8 cellular contexts compared by ENCODE assay signal in genomic region chr2:207133862-207134519, GRCh38. TPM values are rescaled to one million over a fixed set of nuclear protein-coding genes. Genes with fewer than 3 reads are reported as not detected.
DNase-seq lines count a peak whose midpoint lies in the region; ATAC-seq and TF ChIP-seq lines count a peak whose summit lies in the region.

No MANE protein-coding gene starts in this region.

- CTCF ChIA-PET in BJ (lab: Yijun Ruan, JAX): interaction anchor here (0.7 to 1.3 kb wide), 3 partner anchors 14 to 1122 kb away, joined by 3 to 4 read pairs (median 3); no protein-coding TSS in a partner anchor

- POLR2A ChIA-PET in BJ (lab: Charles Lee): no interaction called here

- H3K4me1 ChIP-seq in mucosa of descending colon (ENCODE audit: low read depth): peaks cover 3% of the 10 kb centered on the region

- no peaks in the 10 kb centered on the region for H3K36me3 ChIP-seq in BJ (ENCODE audit: control insufficient read depth, insufficient read depth, low read length)
- H3K36me3 ChIP-seq in mucosa of descending colon (ENCODE audit: low read depth): no peaks in the 10 kb centered on the region

- no peak overlapping the region for H3K4me3 ChIP-seq in BJ (ENCODE audit: low read depth, low read length)
- H3K4me3 ChIP-seq in coronary artery: peak overlapping the region; percentile 48
- no peak overlapping the region for H3K4me3 ChIP-seq in mucosa of descending colon

- DNase-seq in BJ (ENCODE audit: low read depth): peak; percentile 82
- DNase-seq in NCI-H2107 treated with DMSO at 0.1 percent for 48 hours (lab: John Stamatoyannopoulos, UW; ENCODE audit: unreplicated experiment): peak; percentile 79
- peak; percentile 89 for DNase-seq in coronary artery (ENCODE audit: low spot score)
- DNase-seq in mucosa of descending colon: no peak
- no peak for DNase-seq in GDM1 (lab: John Stamatoyannopoulos, UW)
- no peak for DNase-seq in NK-92 (lab: John Stamatoyannopoulos, UW; ENCODE audit: unreplicated experiment)
- no peak for DNase-seq in NAMALWA (ENCODE audit: low spot score)

- intact Hi-C loops in mucosa of descending colon (cut with DNase I, micrococcal nuclease): no loop called here

- ATAC-seq in mucosa of descending colon (peak; percentile 62), HG03469 (IDR thresholded peaks at IDR 0.05; ENCODE audit: unreplicated experiment) (no peak)

- TF ChIP-seq CTCF in BJ (IDR thresholded peaks at IDR 0.05; ENCODE audit: insufficient read depth, low read depth, low read length) (no peak), coronary artery (IDR thresholded peaks at IDR 0.05) (no peak), mucosa of descending colon (IDR thresholded peaks at IDR 0.05) (no peak)

- H3K27me3 ChIP-seq in BJ (ENCODE audit: control insufficient read depth, insufficient read depth, low read length): no peaks in the 10 kb centered on the region

- no peaks in the 10 kb centered on the region for H3K9me3 ChIP-seq in mucosa of descending colon

- H3K27ac ChIP-seq in coronary artery: peak overlapping the region; percentile 79 to 88

RNA-seq across cellular contexts. Expression of gene KLF7, which starts 31.8 kb away (rescaled TPM):
- 30.2 and 41.9 TPM in 2 replicates for polyA plus RNA-seq in BJ (2011; rRNA removed)
- polyA minus RNA-seq in BJ (2011; rRNA and poly(A)+ RNA removed): 117 and 149 TPM in 2 replicates
- 10 to 100 TPM in 2 of 3 donors, 1 to 10 TPM in 1; 6.7 to 32.7 (median 12.9) TPM for total RNA-seq in mucosa of descending colon

Comparison
In these comparisons a context has a peak if more than half of its experiments do, and no peak if none do; other contexts are left out.
1. DNase-seq: peak in BJ (single experiment), NCI-H2107 treated with DMSO at 0.1 percent for 48 hours (single experiment) and coronary artery (single experiment); none in mucosa of descending colon (0 of 3), GDM1 (single experiment), NK-92 (single experiment) and NAMALWA (single experiment).